ENCODE assay signal across 24 cellular contexts in genomic region chr2:188305271-188305670, GRCh38. TPM values are rescaled to one million over a fixed set of nuclear protein-coding genes. Genes with fewer than 3 reads are reported as not detected.
DNase-seq lines count a peak whose midpoint lies in the region; ATAC-seq and TF ChIP-seq lines count a peak whose summit lies in the region.
"Had no signal": no experiment of that assay in that cellular context is flagged by ENCODE, and none has a peak within 500 bp of the region (broad histone marks: within the 10 kb centered on the region; RNA-seq: fewer than 3 reads in every experiment).

No MANE protein-coding gene starts in this region.

- in situ Hi-C loops in ACHN (cut with HindIII; ENCODE audit: low pct_ligation_motif_present, low pct_unique_long_range_greater_than_20kb, low sequenced_read_pairs): no loop called here

- peak overlapping the region; percentile 11 for H3K27ac ChIP-seq in H9 (ENCODE audit: insufficient read length, low read depth, low read length)
- peak overlapping the region; percentile 96; the same call in 1 of the 2 replicates for H3K27ac ChIP-seq in SJSA1
- no peak overlapping the region for H3K27ac ChIP-seq in mesenchymal stem cell (ENCODE audit: low read length, poor library complexity, severe bottlenecking)
- H3K27ac ChIP-seq in trophoblast cell (ENCODE audit: low read depth, low read length): peak overlapping the region; percentile 69
- H3K27ac ChIP-seq: A549, GM23248 had no signal

- H3K4ac ChIP-seq in H9 (ENCODE audit: low read depth, low read length) (no peak overlapping the region), mesenchymal stem cell (ENCODE audit: low read depth in 1 of 2, low read length in 2 of 2) (no peak overlapping the region), trophoblast cell (ENCODE audit: low read depth, low read length) (peak overlapping the region; percentile 49)

- H3T11ph ChIP-seq in H9 (ENCODE audit: low read length): no peak overlapping the region

- ATAC-seq in HG02798 (IDR thresholded peaks at IDR 0.05; ENCODE audit: poor library complexity, unreplicated experiment): no peak
- ATAC-seq in HG03469 (IDR thresholded peaks at IDR 0.05; ENCODE audit: unreplicated experiment): no peak
- ATAC-seq: A549, HCT116, HepG2 had no signal

- H3K9me3 Mint-ChIP-seq in H9: 0 out of 5 replicates have a peak, but pooled peaks cover 0 to under 1% of the 10 kb centered on the region in 2 experiments
- H3K9me3 Mint-ChIP-seq: CD4-positive, alpha-beta T cell had no signal

- H3K4me2 ChIP-seq in H9 (ENCODE audit: insufficient read depth, insufficient read length, low read length) (no peak overlapping the region), mesenchymal stem cell (ENCODE audit: low read length, poor library complexity, severe bottlenecking) (no peak overlapping the region), trophoblast cell (ENCODE audit: low read length) (no peak overlapping the region)
- H3K4me2 ChIP-seq: A549 had no signal

- no peak overlapping the region for H2BK120ac ChIP-seq in H9 (ENCODE audit: low read depth, low read length, poor library complexity, severe bottlenecking)
- H2BK120ac ChIP-seq in mesenchymal stem cell (ENCODE audit: low read depth, low read length): no peak overlapping the region
- peak overlapping the region; percentile 84 for H2BK120ac ChIP-seq in trophoblast cell (ENCODE audit: insufficient read depth, low read length, poor library complexity)

- H4K8ac ChIP-seq in H9 (replicated peaks; ENCODE audit: insufficient read length, low read depth, low read length) (no peak overlapping the region), mesenchymal stem cell (ENCODE audit: low read length) (no peak overlapping the region), trophoblast cell (ENCODE audit: low read depth, low read length) (no peak overlapping the region)

- no peak overlapping the region for H2AFZ ChIP-seq in H9 (ENCODE audit: low read length)
- H2AFZ ChIP-seq in mesenchymal stem cell (ENCODE audit: low read depth, low read length): no peak overlapping the region
- H2AFZ ChIP-seq in trophoblast cell (ENCODE audit: insufficient read depth, low read length, poor library complexity): no peak overlapping the region
- H2AFZ ChIP-seq: GM23248 had no signal

- DNase-seq in H9 (no peak), SJSA1 (ENCODE audit: low read depth in 1 of 2, low spot score in 2 of 2) (no peak), mesenchymal stem cell (no peak), trophoblast cell (peak in 1 of 2 donors; percentile 53), NCI-H526 (lab: John Stamatoyannopoulos, UW) (no peak), ACHN (no peak)
- DNase-seq: CD4-positive, alpha-beta T cell; COR-L47; DMS 273 treated with DMSO at 0.1 percent for 48 hours; DMS79 treated with DMSO at 0.1 percent for 48 hours; GM23248; KG1; NCI-H1092; NCI-H146; NCI-H2029 treated with DMSO at 0.1 percent for 48 hours; NCI-H226; NCI-H524; NCI-H82; SJCRH30 had no signal

- no CpG with 5 or more reads among the region's 1 CpG for WGBS in H9 (ENCODE audit: extremely low coverage, insufficient read length, low lambda C conversion rate)
- no CpG with 5 or more reads among the region's 1 CpG for WGBS in mesenchymal stem cell
- whole genome bisulfite sequencing in trophoblast cell (ENCODE audit: extremely low coverage, insufficient coverage, insufficient read length): no CpG with 5 or more reads among the region's 1 CpG

- H3K36me3 Mint-ChIP-seq in H9 (ENCODE audit: insufficient read depth in 1 of 3, low read depth in 3 of 3): peaks cover 3 to 19% (median 6%) of the 10 kb centered on the region in 3 experiments; a peak in 6 of 7 replicates

- no peak overlapping the region for H2BK15ac ChIP-seq in H9 (ENCODE audit: low read depth, low read length)
- H2BK15ac ChIP-seq in mesenchymal stem cell (ENCODE audit: low read depth, poor library complexity, severe bottlenecking): no peak overlapping the region

- H3K9me3 ChIP-seq in H9 (ENCODE audit: control insufficient read depth, low read depth, low read length) (no peaks in the 10 kb centered on the region), SJSA1 (replicated peaks) (no peaks in the 10 kb centered on the region), mesenchymal stem cell (ENCODE audit: control insufficient read depth, low read length) (no peaks in the 10 kb centered on the region), trophoblast cell (ENCODE audit: insufficient read depth, low read depth, low read length) (no peaks in the 10 kb centered on the region)
- H3K9me3 ChIP-seq: A549, SJCRH30 had no signal

- peak overlapping the region; percentile 81 to 98 (median 88) for H3K27ac Mint-ChIP-seq in H9
- H3K27ac Mint-ChIP-seq: CD4-positive, alpha-beta T cell had no signal

- no peak overlapping the region for H2AK5ac ChIP-seq in H9 (ENCODE audit: insufficient read length, low read length)
- H2AK5ac ChIP-seq in mesenchymal stem cell (ENCODE audit: low read length, severe bottlenecking): peak overlapping the region; percentile 23
- H2AK5ac ChIP-seq in trophoblast cell (ENCODE audit: low read length): no peak overlapping the region

- H2BK5ac ChIP-seq in H9 (ENCODE audit: insufficient read length, low read length) (no peak overlapping the region), mesenchymal stem cell (ENCODE audit: low read depth, low read length, poor library complexity, severe bottlenecking) (no peak overlapping the region), trophoblast cell (ENCODE audit: low read depth, low read length, poor library complexity) (peak overlapping the region; percentile 59)

- no peak overlapping the region for H3K56ac ChIP-seq in H9 (ENCODE audit: insufficient read length, low read depth, low read length)

- no peak overlapping the region for H4K12ac ChIP-seq in trophoblast cell (ENCODE audit: low read depth, low read length)

- H3K36me3 ChIP-seq in SJSA1 (peaks cover 14% of the 10 kb centered on the region), mesenchymal stem cell (ENCODE audit: control insufficient read depth in 1 of 2, insufficient read depth in 2 of 2, low read depth in 1 of 2, low read length in 2 of 2) (no peaks in the 10 kb centered on the region), trophoblast cell (ENCODE audit: control insufficient read depth in 1 of 2, insufficient read depth in 2 of 2, low read length in 2 of 2) (no peaks in the 10 kb centered on the region)

- H3K79me1 ChIP-seq in H9 (ENCODE audit: insufficient read depth, low read depth, low read length, poor library complexity, severe bottlenecking) (no peaks in the 10 kb centered on the region), mesenchymal stem cell (replicated peaks; ENCODE audit: low read length, poor library complexity, severe bottlenecking) (peaks cover 12% of the 10 kb centered on the region), trophoblast cell (ENCODE audit: low read length) (peaks cover 12% of the 10 kb centered on the region)

- H3K79me2 ChIP-seq in H9 (ENCODE audit: insufficient read depth, low read length) (peaks cover 44% of the 10 kb centered on the region; the same call in 1 of the 2 replicates), trophoblast cell (ENCODE audit: control insufficient read depth, insufficient read depth, low read length, poor library complexity) (no peaks in the 10 kb centered on the region)

- H3K4me1 Mint-ChIP-seq in H9: peaks cover 78 to 80% of the 10 kb centered on the region in 2 experiments

- peaks cover 27% of the 10 kb centered on the region for H3K4me1 ChIP-seq in H9 (ENCODE audit: insufficient read depth, low read length)
- H3K4me1 ChIP-seq in SJSA1 (replicated peaks): peaks cover 28% of the 10 kb centered on the region
- H3K4me1 ChIP-seq in mesenchymal stem cell (ENCODE audit: control insufficient read depth, insufficient read depth, low read depth, low read length): no peaks in the 10 kb centered on the region
- peaks cover 6 to 13% of the 10 kb centered on the region in 2 experiments for H3K4me1 ChIP-seq in trophoblast cell (ENCODE audit: control insufficient read depth in 1 of 2, insufficient read depth in 2 of 2, low read length in 2 of 2)

- TF ChIP-seq CTCF in H9 (conservative IDR thresholded peaks at IDR 0.05): no peak

- H3K18ac ChIP-seq in H9 (ENCODE audit: insufficient read length, low read depth, low read length) (no peak overlapping the region), mesenchymal stem cell (ENCODE audit: low read depth in 1 of 2, low read length in 2 of 2) (no peak overlapping the region), trophoblast cell (ENCODE audit: low read length) (no peak overlapping the region)

- no peak overlapping the region for H3K23ac ChIP-seq in H9 (ENCODE audit: insufficient read length, low read depth, low read length)
- no peak overlapping the region for H3K23ac ChIP-seq in mesenchymal stem cell (ENCODE audit: low read length in 2 of 2)
- H3K23ac ChIP-seq in trophoblast cell (ENCODE audit: low read length): no peak overlapping the region

- H3K4me3 Mint-ChIP-seq in H9: no peak overlapping the region
- H3K4me3 Mint-ChIP-seq: CD4-positive, alpha-beta T cell had no signal

- H3K23me2 ChIP-seq in H9 (ENCODE audit: insufficient read length, low read depth, low read length, poor library complexity, severe bottlenecking): no peaks in the 10 kb centered on the region

- H3K4me3 ChIP-seq in SJSA1 (no peak overlapping the region), mesenchymal stem cell (ENCODE audit: insufficient read depth in 1 of 2, low read depth in 1 of 2, low read length in 2 of 2) (no peak overlapping the region), trophoblast cell (ENCODE audit: low read depth, low read length) (no peak overlapping the region)
- H3K4me3 ChIP-seq: A549, GM23248, SJCRH30 had no signal

- H3K27me3 ChIP-seq in H9 (ENCODE audit: insufficient read depth, low read length) (no peaks in the 10 kb centered on the region), SJSA1 (replicated peaks) (no peaks in the 10 kb centered on the region), mesenchymal stem cell (ENCODE audit: control insufficient read depth in 1 of 2, insufficient read depth in 1 of 2, low read length in 2 of 2) (no peaks in the 10 kb centered on the region), trophoblast cell (ENCODE audit: insufficient read depth, low read length) (no peaks in the 10 kb centered on the region)
- H3K27me3 ChIP-seq: SJCRH30 had no signal

- no peaks in the 10 kb centered on the region for H4K20me1 ChIP-seq in H9 (ENCODE audit: control insufficient read depth, insufficient read depth, insufficient read length)

- H4K91ac ChIP-seq in H9 (ENCODE audit: insufficient read length, low read depth, low read length): no peak overlapping the region
- H4K91ac ChIP-seq in mesenchymal stem cell (ENCODE audit: low read length): no peak overlapping the region
- H4K91ac ChIP-seq in trophoblast cell (ENCODE audit: low read depth, low read length): no peak overlapping the region

- no peak overlapping the region for H2BK20ac ChIP-seq in H9 (ENCODE audit: low read depth, low read length, poor library complexity, severe bottlenecking)

- H3K9ac ChIP-seq in H9 (ENCODE audit: extremely low read depth, insufficient read length, low read length): no peak overlapping the region
- no peak overlapping the region for H3K9ac ChIP-seq in mesenchymal stem cell (ENCODE audit: low read length)
- no peak overlapping the region for H3K9ac ChIP-seq in trophoblast cell (ENCODE audit: low read length)
- H3K9ac ChIP-seq: GM23248 had no signal

- H4K5ac ChIP-seq in H9 (ENCODE audit: insufficient read length, low read depth, low read length): no peak overlapping the region

- H3K14ac ChIP-seq in H9 (ENCODE audit: insufficient read depth, low read length) (no peak overlapping the region), mesenchymal stem cell (ENCODE audit: low read length in 2 of 2) (no peak overlapping the region), trophoblast cell (ENCODE audit: low read length) (peak overlapping the region; percentile 84)

- H3K27me3 Mint-ChIP-seq in H9 (ENCODE audit: low read depth): no peaks in the 10 kb centered on the region
- H3K27me3 Mint-ChIP-seq: CD4-positive, alpha-beta T cell had no signal

- H2BK12ac ChIP-seq in H9 (ENCODE audit: insufficient read length, low read depth, low read length): no peak overlapping the region
- H2BK12ac ChIP-seq in mesenchymal stem cell (ENCODE audit: low read length in 2 of 2): no peak overlapping the region
- no peak overlapping the region for H2BK12ac ChIP-seq in trophoblast cell (ENCODE audit: low read length)

RNA-seq across cellular contexts. Expression of gene GULP1, which starts 13.6 kb away (rescaled TPM):
- total RNA-seq in H9 (2021): 124 and 140 TPM in 2 replicates
- total RNA-seq in SJSA1 (2014; rRNA removed; shearing (Covaris generic)): 108 and 135 TPM in 2 replicates
- polyA plus RNA-seq in mesenchymal stem cell (2013, experiment 1 of 2): 70.5 TPM
- 70.0 TPM for polyA plus RNA-seq in mesenchymal stem cell (2013, experiment 2 of 2)
- 38.6 and 39.1 TPM in 2 replicates for polyA plus RNA-seq in trophoblast cell (2013)
- total RNA-seq: CD4-positive, alpha-beta T cell; HepG2 had no signal
